8 cellular contexts compared by ENCODE assay signal in genomic region chrX:150363561-150364346, GRCh38. TPM values are rescaled to one million over a fixed set of nuclear protein-coding genes. Genes with fewer than 3 reads are reported as not detected.
DNase-seq lines count a peak whose midpoint lies in the region; ATAC-seq and TF ChIP-seq lines count a peak whose summit lies in the region.

No MANE protein-coding gene starts in this region.

- H3K9me3 ChIP-seq in SK-N-MC (ENCODE audit: low read depth, low read length) (no peaks in the 10 kb centered on the region), lower lobe of right lung (no peaks in the 10 kb centered on the region), subcutaneous abdominal adipose tissue (ENCODE audit: control insufficient read depth in 5 of 5, low read length in 5 of 5) (peaks cover 0 to 3% (median 0%) of the 10 kb centered on the region in 5 donors)

- H3K27me3 ChIP-seq in lower lobe of right lung (ENCODE audit: low read depth) (peaks cover 5% of the 10 kb centered on the region), subcutaneous abdominal adipose tissue (ENCODE audit: control insufficient read depth in 5 of 5, insufficient read depth in 4 of 5, low read length in 5 of 5) (peaks cover 11 to 19% (median 14%) of the 10 kb centered on the region in 5 donors)

- H3K4me3 ChIP-seq in SK-N-MC (0 out of 2 replicates have a peak overlapping the region, but pooled peaks have one; percentile 22), lower lobe of right lung (peak overlapping the region; percentile 63), subcutaneous abdominal adipose tissue (ENCODE audit: low read depth in 1 of 5, low read length in 5 of 5) (peak overlapping the region; percentile 48 to 75 (median 68))

- peaks cover 12% of the 10 kb centered on the region for H3K4me1 ChIP-seq in lower lobe of right lung
- H3K4me1 ChIP-seq in subcutaneous abdominal adipose tissue (ENCODE audit: control insufficient read depth in 5 of 5, insufficient read depth in 5 of 5, low read length in 5 of 5) = peaks cover 0 to 49% (median 29%) of the 10 kb centered on the region in 5 donors

- intact Hi-C loops in lower lobe of right lung (cut with DNase I) = no loop called here

- ATAC-seq in lower lobe of right lung (peak; percentile 58 to 61), HG02759 (IDR thresholded peaks at IDR 0.05; ENCODE audit: unreplicated experiment) (no peak)

- no peak overlapping the region for H3K27ac ChIP-seq in SK-N-MC
- H3K27ac ChIP-seq in lower lobe of right lung = peak overlapping the region; percentile 68
- H3K27ac ChIP-seq in subcutaneous abdominal adipose tissue (ENCODE audit: low read depth, low read length) = peak overlapping the region; percentile 46

- H3K9ac ChIP-seq in SK-N-MC (ENCODE audit: insufficient read length) (no peak overlapping the region), subcutaneous abdominal adipose tissue (ENCODE audit: low read length in 5 of 5) (peak overlapping the region in 4 of 5 donors; percentile 23 to 73 (median 56))

- DNase-seq in NCI-H526 (lab: John Stamatoyannopoulos, UW) (peak; percentile 2 to 40), NCI-H526 treated with DMSO at 0.1 percent for 48 hours (lab: John Stamatoyannopoulos, UW) (no peak), SK-N-MC (ENCODE audit: low read depth, low spot score) (no peak), dermis blood vessel endothelial cell (peak; percentile 66), lower lobe of right lung (peak; percentile 47), SK-N-DZ (ENCODE audit: low spot score) (no peak)

- no peak for TF ChIP-seq CTCF in lower lobe of right lung (IDR thresholded peaks at IDR 0.05)

- no peaks in the 10 kb centered on the region for H3K36me3 ChIP-seq in SK-N-MC (ENCODE audit: insufficient read depth, low read length)
- H3K36me3 ChIP-seq in lower lobe of right lung = no peaks in the 10 kb centered on the region
- H3K36me3 ChIP-seq in subcutaneous abdominal adipose tissue (ENCODE audit: control insufficient read depth in 5 of 5, insufficient read depth in 5 of 5, low read length in 5 of 5) = no peaks in the 10 kb centered on the region

RNA-seq across cellular contexts. Expression of gene MAMLD1, which starts 0.6 kb away (rescaled TPM):
- total RNA-seq in dermis blood vessel endothelial cell (0.85 and 1.4 TPM in 2 replicates), lower lobe of right lung (3.0 TPM)
- polyA plus RNA-seq in SK-N-DZ (2014; cell fraction: cytosol; rRNA removed) = 0.09 and 0.20 TPM in 2 replicates
- polyA plus RNA-seq in SK-N-DZ (2014; cell fraction: nucleus; rRNA removed) = not detected in 2 replicates

Comparison
In these comparisons a context has a peak if more than half of its experiments do, and no peak if none do; other contexts are left out.
1. DNase-seq: peak in NCI-H526 (2 of 2), dermis blood vessel endothelial cell (single experiment) and lower lobe of right lung (single experiment); none in NCI-H526 treated with DMSO at 0.1 percent for 48 hours (single experiment), SK-N-MC (single experiment) and SK-N-DZ (single experiment).
2. Peak in every context shown above with its lines, with median percentiles within 50 percentile points of each other: H3K4me3 ChIP-seq.